Comparison of ENCODE assay signal across 9 cellular contexts in the genomic region with DNA sequence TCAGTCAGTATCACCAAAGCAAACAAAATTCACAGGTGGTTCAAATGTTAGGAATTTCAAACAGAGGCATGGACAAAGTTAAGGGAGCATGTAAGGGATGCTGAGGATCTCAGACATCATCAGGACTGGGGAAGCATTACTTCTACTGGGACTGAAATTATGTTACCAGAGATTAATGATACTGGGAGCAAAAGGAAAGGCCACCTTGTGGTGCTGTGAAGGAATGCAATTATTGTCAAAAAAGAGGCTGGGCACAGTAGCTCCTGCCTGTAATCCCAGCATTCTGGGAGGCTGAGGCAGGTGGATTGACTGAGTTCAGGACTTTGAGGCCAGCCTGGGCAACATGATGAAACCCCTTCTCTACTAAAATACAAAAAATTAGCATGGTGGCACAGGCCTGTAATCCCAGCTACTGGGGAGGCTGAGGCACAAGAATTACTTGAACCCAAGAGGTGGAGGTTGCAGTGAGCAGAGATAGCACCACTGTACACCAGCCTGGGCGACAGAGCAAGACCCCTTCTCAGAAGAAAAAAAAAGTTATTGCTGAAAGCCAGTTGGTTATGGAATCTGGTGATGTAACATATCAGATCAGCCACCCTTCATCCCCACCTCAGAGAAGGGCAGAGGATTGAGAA.
A peak's percentile ranks its signal among the peaks of the same experiment; 100 is the strongest.
DNase-seq lines count a peak whose midpoint lies in the region; ATAC-seq and TF ChIP-seq lines count a peak whose summit lies in the region.
"Had no signal": no experiment of that assay in that cellular context is flagged by ENCODE, and none has a peak within 500 bp of the region (broad histone marks: within the 10 kb centered on the region; RNA-seq: fewer than 3 reads in every experiment).

No MANE protein-coding gene starts in this region.

- DNase-seq in Right ventricle myocardium superior (no peak), Right ventricle myocardium inferior (ENCODE audit: missing footprints) (no peak), RWPE1 (ENCODE audit: low spot score) (peak; percentile 16), foreskin melanocyte (peak; percentile 16), upper lobe of right lung (no peak), uterus (no peak), Calu3 (no peak)
- DNase-seq: CD4-positive, CD25-positive, alpha-beta regulatory T cell had no signal

- H3K4me3 ChIP-seq in upper lobe of right lung (no peak overlapping the region), uterus (no peak overlapping the region)

- peaks cover 2% of the 10 kb centered on the region for H3K9me3 Mint-ChIP-seq in Calu3 (ENCODE audit: low read depth, unreplicated experiment)

- intact Hi-C loops in Right ventricle myocardium superior (cut with DNase I) (loop anchor here (10.0 kb wide), 1 partner anchor 960 kb away; no protein-coding TSS in a partner anchor), Right ventricle myocardium inferior (cut with DNase I) (loop anchor here (5.0 kb wide), 1 partner anchor 957 kb away; no protein-coding TSS in a partner anchor), upper lobe of right lung (cut with DNase I) (no loop called here), uterus (cut with DNase I; ENCODE audit: low total_unique reads) (no loop called here), Calu3 (cut with micrococcal nuclease; ENCODE audit: unreplicated experiment) (no loop called here)

- no peaks in the 10 kb centered on the region for H3K9me3 ChIP-seq in upper lobe of right lung
- H3K9me3 ChIP-seq in uterus: no peaks in the 10 kb centered on the region

- no peak overlapping the region for H3K4me3 Mint-ChIP-seq in Calu3 (ENCODE audit: low read depth, unreplicated experiment)
- H3K4me3 Mint-ChIP-seq: CD4-positive, CD25-positive, alpha-beta regulatory T cell had no signal

- H3K27ac Mint-ChIP-seq in Calu3 (ENCODE audit: unreplicated experiment): no peak overlapping the region
- H3K27ac Mint-ChIP-seq: CD4-positive, CD25-positive, alpha-beta regulatory T cell had no signal

- ATAC-seq in Right ventricle myocardium superior (ENCODE audit: poor library complexity): peak; percentile 41
- ATAC-seq in Right ventricle myocardium inferior: no peak
- ATAC-seq in upper lobe of right lung: no peak
- ATAC-seq in GM21515 (IDR thresholded peaks at IDR 0.05; ENCODE audit: unreplicated experiment): no peak

- no peaks in the 10 kb centered on the region for H3K4me1 ChIP-seq in upper lobe of right lung
- H3K4me1 ChIP-seq in uterus: no peaks in the 10 kb centered on the region

- CTCF ChIA-PET in RWPE1 (lab: Yijun Ruan, JAX): interaction anchor here (0.9 to 1.5 kb wide), 3 partner anchors 29 to 629 kb away, joined by 3 to 4 read pairs (median 4); no protein-coding TSS in a partner anchor
- CTCF ChIA-PET in Calu3 (lab: Charles Lee): no interaction called here

- TF ChIP-seq POLR2A in uterus (IDR thresholded peaks at IDR 0.05): no peak

- H3K36me3 Mint-ChIP-seq in Calu3 (ENCODE audit: insufficient read depth, unreplicated experiment): no peaks in the 10 kb centered on the region
- H3K36me3 Mint-ChIP-seq: CD4-positive, CD25-positive, alpha-beta regulatory T cell had no signal

- POLR2A ChIA-PET in RWPE1 (lab: Yijun Ruan, JAX; ENCODE audit: low non-redundant PET): no interaction called here

- no peaks in the 10 kb centered on the region for H3K36me3 ChIP-seq in upper lobe of right lung
- no peaks in the 10 kb centered on the region for H3K36me3 ChIP-seq in uterus

- BruUV-seq in Calu3 (replicated peaks; lab: Mats Ljungman, UMichigan): no TSS peak

- H3K27me3 ChIP-seq in upper lobe of right lung (no peaks in the 10 kb centered on the region), uterus (no peaks in the 10 kb centered on the region)

- TF ChIP-seq CTCF in RWPE1 (conservative IDR thresholded peaks at IDR 0.05; ENCODE audit: low read depth) (peak; percentile 45), upper lobe of right lung (IDR thresholded peaks at IDR 0.05) (peak; percentile 40), uterus (IDR thresholded peaks at IDR 0.05) (no peak), Calu3 (IDR thresholded peaks at IDR 0.05; ENCODE audit: unreplicated experiment) (no peak)

- H3K27ac ChIP-seq in RWPE1 (no peak overlapping the region), upper lobe of right lung (no peak overlapping the region), uterus (no peak overlapping the region)

- no peaks in the 10 kb centered on the region for H3K27me3 Mint-ChIP-seq in Calu3 (ENCODE audit: unreplicated experiment)
- H3K27me3 Mint-ChIP-seq: CD4-positive, CD25-positive, alpha-beta regulatory T cell had no signal

- no peaks in the 10 kb centered on the region for H3K4me1 Mint-ChIP-seq in Calu3 (ENCODE audit: low read depth, unreplicated experiment)
- H3K4me1 Mint-ChIP-seq: CD4-positive, CD25-positive, alpha-beta regulatory T cell had no signal

Comparison
In these comparisons a context has a peak if more than half of its experiments do, and no peak if none do; other contexts are left out.
1. DNase-seq: peak in RWPE1 (single experiment) and foreskin melanocyte (single experiment); none in Right ventricle myocardium superior (single experiment), Right ventricle myocardium inferior (single experiment), upper lobe of right lung (single experiment), uterus (0 of 2) and Calu3 (single experiment).
2. CTCF ChIP-seq: peak in RWPE1 (single experiment) and upper lobe of right lung (single experiment); none in uterus (0 of 4) and Calu3 (single experiment).
3. intact Hi-C loops: an anchor here in Right ventricle myocardium superior (10.0 kb wide) and Right ventricle myocardium inferior (5.0 kb wide); none called in upper lobe of right lung, uterus and Calu3.